16 cellular contexts compared by ENCODE assay signal in the genomic region with DNA sequence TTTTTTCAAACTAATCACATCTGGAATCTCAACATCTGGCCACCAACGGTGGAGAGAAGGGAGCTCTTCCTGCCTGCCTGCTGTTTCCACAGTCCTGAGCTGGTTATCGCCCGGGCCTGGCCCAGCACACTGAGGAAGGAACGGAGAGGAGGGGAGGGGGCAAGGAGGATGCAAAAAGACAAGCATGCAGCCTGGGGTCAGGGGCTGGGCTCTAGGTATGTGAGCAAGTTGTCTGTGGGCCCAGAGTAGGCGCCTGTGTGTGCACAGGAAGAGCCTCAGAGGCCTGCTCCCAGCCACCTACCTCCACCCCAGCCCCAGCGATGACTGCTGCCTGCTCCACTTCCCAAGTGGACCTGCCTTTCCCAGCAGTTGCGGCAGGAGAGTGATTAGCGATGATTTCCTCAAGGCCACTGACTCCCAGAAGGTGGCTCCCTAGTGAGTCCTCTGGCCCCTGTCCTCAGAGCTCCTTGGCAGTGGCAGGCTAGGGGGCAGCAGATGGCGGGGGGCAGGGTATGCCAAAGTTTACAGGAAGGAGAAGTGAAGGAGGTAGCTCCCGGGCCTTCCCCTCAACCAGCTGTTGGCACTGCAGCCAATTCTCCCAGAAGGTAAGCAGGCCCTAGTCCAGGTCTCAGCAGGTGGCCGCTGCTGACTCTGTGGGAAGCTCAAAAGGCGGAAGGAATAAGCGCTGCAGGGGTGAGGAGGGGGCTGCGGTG. TPM values are rescaled to one million over a fixed set of nuclear protein-coding genes. Genes with fewer than 3 reads are reported as not detected.
DNase-seq lines count a peak whose midpoint lies in the region; ATAC-seq, FAIRE-seq and TF ChIP-seq lines count a peak whose summit lies in the region.
"Had no signal": no experiment of that assay in that cellular context is flagged by ENCODE, and none has a peak within 500 bp of the region (broad histone marks: within the 10 kb centered on the region; RNA-seq: fewer than 3 reads in every experiment).

No MANE protein-coding gene starts in this region.

- no peaks in the 10 kb centered on the region for H3K9me3 Mint-ChIP-seq in chondrocyte (ENCODE audit: low read depth)
- H3K9me3 Mint-ChIP-seq: stimulated activated memory B cell treated with anti-CD40 and anti-IgM and Interleukin-4, amounts not matched to agents 10 μg/mL and 1 μg/mL and 100 μg/mL, for 72 hours had no signal

- H3K36me3 ChIP-seq in pancreas: no peaks in the 10 kb centered on the region
- H3K36me3 ChIP-seq: colonic mucosa had no signal

- peak in 2 of 3 experiments; percentile 17 to 55 for DNase-seq in NCI-H1417 (lab: John Stamatoyannopoulos, UW)
- no peak for DNase-seq in NCI-H1417 treated with DMSO at 0.1 percent for 48 hours (lab: John Stamatoyannopoulos, UW)
- DNase-seq in NCI-H345 (lab: John Stamatoyannopoulos, UW): peak; percentile 76
- no peak for DNase-seq in chondrocyte (ENCODE audit: low spot score)
- peak; percentile 75 to 87 (median 83) for DNase-seq in pancreas
- DNase-seq: 8988T; activated CD4-positive, alpha-beta T cell treated with anti-CD3 and anti-CD28 coated beads, Interleukin-2, amount 50 U/mL, for 1 hour; activated gamma-delta T cell; colonic mucosa; EL; NCI-H774 had no signal

- intact Hi-C loops in pancreas (cut with DNase I): no loop called here

- H3K27me3 Mint-ChIP-seq in chondrocyte (ENCODE audit: low read depth): no peaks in the 10 kb centered on the region
- H3K27me3 Mint-ChIP-seq: stimulated activated memory B cell treated with anti-CD40 and anti-IgM and Interleukin-4, amounts not matched to agents 10 μg/mL and 1 μg/mL and 100 μg/mL, for 72 hours had no signal

- no peak overlapping the region for H3K4me3 ChIP-seq in pancreas
- H3K4me3 ChIP-seq: colonic mucosa had no signal

- peaks cover 6 to 20% (median 12%) of the 10 kb centered on the region in 3 donors for H3K4me1 ChIP-seq in pancreas
- H3K4me1 ChIP-seq: colonic mucosa had no signal

- H3K4me3 Mint-ChIP-seq in chondrocyte (ENCODE audit: unreplicated experiment): no peak overlapping the region
- H3K4me3 Mint-ChIP-seq: stimulated activated memory B cell treated with anti-CD40 and anti-IgM and Interleukin-4, amounts not matched to agents 10 μg/mL and 1 μg/mL and 100 μg/mL, for 72 hours had no signal

- ATAC-seq in pancreas (peak; percentile 87 to 94 (median 90)), GM18907 (IDR thresholded peaks at IDR 0.05; ENCODE audit: unreplicated experiment) (no peak), GM19463 (IDR thresholded peaks at IDR 0.05; ENCODE audit: unreplicated experiment) (no peak), HG03196 (IDR thresholded peaks at IDR 0.05; ENCODE audit: unreplicated experiment) (no peak)
- ATAC-seq: stimulated activated memory B cell treated with anti-CD40 and anti-IgM and Interleukin-4, amounts not matched to agents 10 μg/mL and 1 μg/mL and 100 μg/mL, for 72 hours had no signal

- TF ChIP-seq CTCF in chondrocyte (IDR thresholded peaks at IDR 0.05) (peak; percentile 9), pancreas (IDR thresholded peaks at IDR 0.05) (no peak)

- peak overlapping the region; percentile 25 to 71 (median 51) for H3K27ac ChIP-seq in pancreas
- H3K27ac ChIP-seq: colonic mucosa had no signal

- WGBS in pancreas, 2 donors: 26 to 30% methylated on average over 14 of the region's 14 CpGs

- no peaks in the 10 kb centered on the region for H3K36me3 Mint-ChIP-seq in chondrocyte (ENCODE audit: low read depth)

- no peak overlapping the region for H3K27ac Mint-ChIP-seq in chondrocyte (ENCODE audit: unreplicated experiment)
- H3K27ac Mint-ChIP-seq: stimulated activated memory B cell treated with anti-CD40 and anti-IgM and Interleukin-4, amounts not matched to agents 10 μg/mL and 1 μg/mL and 100 μg/mL, for 72 hours had no signal

- FAIRE-seq in pancreas (lab: Jason Lieb, UNC): no peak

- H3K9me3 ChIP-seq in pancreas: no peaks in the 10 kb centered on the region
- H3K9me3 ChIP-seq: colonic mucosa had no signal

- no peaks in the 10 kb centered on the region for H3K27me3 ChIP-seq in pancreas
- H3K27me3 ChIP-seq: colonic mucosa had no signal

- H3K4me1 Mint-ChIP-seq in chondrocyte (ENCODE audit: low read depth): peaks cover 9% of the 10 kb centered on the region
- H3K4me1 Mint-ChIP-seq: stimulated activated memory B cell treated with anti-CD40 and anti-IgM and Interleukin-4, amounts not matched to agents 10 μg/mL and 1 μg/mL and 100 μg/mL, for 72 hours had no signal

RNA-seq across cellular contexts. Expression of gene RASD1, which starts 27.0 kb away (rescaled TPM):
- 0.31 to 0.72 TPM (median 0.42 TPM) in 3 replicates for total RNA-seq in chondrocyte
- 10 to 100 TPM in 3 of 6 donors, 1 to 10 TPM in 3; 4.9 to 30.7 (median 10.6) TPM for total RNA-seq in pancreas
- 100 to 1,000 TPM in 1 of 2 donors, 10 to 100 TPM in 1; 40.6 to 129 TPM for polyA plus RNA-seq in pancreas
- total RNA-seq: HT1080 had no signal

RNA-seq across cellular contexts. Expression of gene MED9, which starts 46.4 kb away (rescaled TPM):
- total RNA-seq in chondrocyte (6.7 to 7.9 TPM (median 7.9 TPM) in 3 replicates), pancreas (1 to 10 TPM; 4.6 to 8.4 (median 6.3) TPM)
- 10 to 100 TPM in 1 of 2 donors, 1 to 10 TPM in 1; 7.8 to 12.2 TPM for polyA plus RNA-seq in pancreas

Comparison
In these comparisons a context has a peak if more than half of its experiments do, and no peak if none do; other contexts are left out.
1. DNase-seq: peak in NCI-H1417 (2 of 3), NCI-H345 (single experiment) and pancreas (6 of 6); none in NCI-H1417 treated with DMSO at 0.1 percent for 48 hours (single experiment) and chondrocyte (single experiment).
2. ATAC-seq: peak in pancreas (4 of 4); none in GM18907 (single experiment), GM19463 (single experiment) and HG03196 (single experiment).